Comparison of ENCODE assay signal across 24 cellular contexts in genomic region chr4:137806420-137806819, GRCh38.
"Had no signal": no experiment of that assay in that cellular context is flagged by ENCODE, and none has a peak within 500 bp of the region (broad histone marks: within the 10 kb centered on the region; RNA-seq: fewer than 3 reads in every experiment).

No MANE protein-coding gene starts in this region.

- H3K36me3 ChIP-seq: colonic mucosa, esophagus squamous epithelium, gastrocnemius medialis, left lung, lower lobe of right lung had no signal

- H2AFZ ChIP-seq: hepatocyte had no signal

- DNase-seq: colonic mucosa; cortex of kidney; effector CD8-positive, alpha-beta T cell; effector memory CD8-positive, alpha-beta T cell; endodermal cell; erythroblast; esophagus squamous epithelium; foreskin fibroblast; foreskin melanocyte; gastrocnemius medialis; glutamatergic neuron; head of caudate nucleus; hypothalamus; immature natural killer cell; left cardiac atrium; left lung; left ventricle myocardium superior; lower lobe of right lung; mesenchymal stem cell; mucosa of descending colon; naive B cell had no signal

- ATAC-seq: effector memory CD8-positive, alpha-beta T cell; esophagus mucosa; gastrocnemius medialis; left cardiac atrium; left lung; left ventricle myocardium superior; lower lobe of right lung; mucosa of descending colon had no signal

- H3K79me2 ChIP-seq: hepatocyte had no signal

- H3K9me3 ChIP-seq: colonic mucosa, esophagus squamous epithelium, gastrocnemius medialis, left lung, lower lobe of right lung, mucosa of descending colon had no signal

- H3K4me2 ChIP-seq: hepatocyte had no signal

- H3K27ac ChIP-seq: colonic mucosa, epithelial cell of prostate, esophagus squamous epithelium, gastrocnemius medialis, hepatocyte, left lung, lower lobe of right lung had no signal

- H3K4me3 ChIP-seq: colonic mucosa, esophagus squamous epithelium, gastrocnemius medialis, hepatocyte, left lung, lower lobe of right lung, mucosa of descending colon had no signal

- H3K27me3 ChIP-seq: colonic mucosa, esophagus squamous epithelium, gastrocnemius medialis, hepatocyte, left lung had no signal

- H3K4me1 ChIP-seq: colonic mucosa, esophagus squamous epithelium, gastrocnemius medialis, left lung, lower lobe of right lung had no signal
